ENCODE assay signal across 17 cellular contexts in genomic region chr17:38886643-38887010, GRCh38. TPM values are rescaled to one million over a fixed set of nuclear protein-coding genes. Genes with fewer than 3 reads are reported as not detected.
DNase-seq lines count a peak whose midpoint lies in the region; ATAC-seq and TF ChIP-seq lines count a peak whose summit lies in the region.
"Had no signal": no experiment of that assay in that cellular context is flagged by ENCODE, and none has a peak within 500 bp of the region (broad histone marks: within the 10 kb centered on the region; RNA-seq: fewer than 3 reads in every experiment).

No MANE protein-coding gene starts in this region.

- H3K4me2 ChIP-seq in BLaER1: peak overlapping the region; percentile 89

- H3K27ac ChIP-seq in BLaER1: no peak overlapping the region
- no peak overlapping the region for H3K27ac ChIP-seq in CD8-positive, alpha-beta memory T cell (ENCODE audit: low read depth, low read length)

- DNase-seq in CD8-positive, alpha-beta memory T cell: no peak
- DNase-seq in natural killer cell (no peak), RPMI8226 (no peak), GM10248 (ENCODE audit: extremely low spot score) (no peak), posterior vena cava (ENCODE audit: low spot score) (no peak)
- DNase-seq: activated B cell treated with CpG ODN at 0.5 μM for 24 hours; DND-41; gastrocnemius medialis; Kasumi-1; NCI-H1436 treated with DMSO at 0.1 percent for 48 hours; stimulated activated CD4-positive, alpha-beta T cell treated with anti-CD3 and anti-CD28 coated beads, Interleukin-12 subunit alpha, Interleukin-12 subunit beta, amount 100 ng/mL, for 4 hours had no signal

- H3K4me1 Mint-ChIP-seq in CD8-positive, alpha-beta memory T cell: peaks cover 86 to 96% (median 94%) of the 10 kb centered on the region in 3 donors
- H3K4me1 Mint-ChIP-seq in brain (peaks cover 63% of the 10 kb centered on the region), natural killer cell (peaks cover 88 to 89% of the 10 kb centered on the region in 2 donors)

- peak overlapping the region; percentile 83 to 100 (median 91) for H3K27ac Mint-ChIP-seq in CD8-positive, alpha-beta memory T cell
- H3K27ac Mint-ChIP-seq in brain (peak overlapping the region; percentile 62 to 98 (median 94)), natural killer cell (peak overlapping the region; percentile 91 to 93)

- H3K36me3 ChIP-seq in BLaER1: peaks cover 80% of the 10 kb centered on the region
- H3K36me3 ChIP-seq in CD8-positive, alpha-beta memory T cell (ENCODE audit: insufficient read depth, low read length): peaks cover 32% of the 10 kb centered on the region
- H3K36me3 ChIP-seq: BE2C had no signal

- no peak for TF ChIP-seq CTCF in brain (conservative IDR thresholded peaks at IDR 0.05)
- TF ChIP-seq CTCF in natural killer cell (IDR thresholded peaks at IDR 0.05): no peak
- TF ChIP-seq CTCF in GM10248 (IDR thresholded peaks at IDR 0.05; ENCODE audit: control extremely low read depth, extremely low read depth, low read depth, missing control alignments): no peak

- ATAC-seq in natural killer cell (peak in 1 of 3 donors; percentile 16), GM19023 (IDR thresholded peaks at IDR 0.05; ENCODE audit: unreplicated experiment) (no peak)
- ATAC-seq: gastrocnemius medialis had no signal

- no peak overlapping the region for H3K4me3 ChIP-seq in BLaER1
- H3K4me3 ChIP-seq in CD8-positive, alpha-beta memory T cell (ENCODE audit: low read length): no peak overlapping the region
- H3K4me3 ChIP-seq: gastrocnemius medialis, HAP-1 had no signal

- intact Hi-C loops in natural killer cell (cut with micrococcal nuclease) (no loop called here), posterior vena cava (cut with DNase I) (no loop called here)

- H3K4me3 Mint-ChIP-seq in CD8-positive, alpha-beta memory T cell: peak overlapping the region in 4 of 7 donors; percentile 16 to 80 (median 64)
- peak overlapping the region in 3 of 5 experiments; percentile 27 to 76 (median 73) for H3K4me3 Mint-ChIP-seq in brain
- H3K4me3 Mint-ChIP-seq in natural killer cell: peak overlapping the region; percentile 84
- H3K4me3 Mint-ChIP-seq: activated B cell treated with CpG ODN at 0.5 μM for 24 hours had no signal

- peaks cover 84% of the 10 kb centered on the region for H3K4me1 ChIP-seq in BLaER1
- peaks cover 97% of the 10 kb centered on the region for H3K4me1 ChIP-seq in CD8-positive, alpha-beta memory T cell (ENCODE audit: insufficient read depth, low read length)

- CTCF ChIA-PET in CD8-positive, alpha-beta memory T cell (lab: Charles Lee): interaction anchor here (1.1 to 2.6 kb wide), 3 partner anchors 13 to 288 kb away, joined by 3 to 7 read pairs (median 4); no protein-coding TSS in a partner anchor
- CTCF ChIA-PET in GM10248 (lab: Yijun Ruan, JAX): interaction anchor here (1.2 to 2.3 kb wide), 2 partner anchors 12 to 267 kb away, joined by 3 to 9 read pairs; no protein-coding TSS in a partner anchor

- no peaks in the 10 kb centered on the region for H3K9me3 Mint-ChIP-seq in CD8-positive, alpha-beta memory T cell
- H3K9me3 Mint-ChIP-seq in brain (no peaks in the 10 kb centered on the region), natural killer cell (no peaks in the 10 kb centered on the region)
- H3K9me3 Mint-ChIP-seq: activated B cell treated with CpG ODN at 0.5 μM for 24 hours had no signal

- no peaks in the 10 kb centered on the region for H3K27me3 Mint-ChIP-seq in CD8-positive, alpha-beta memory T cell
- no peaks in the 10 kb centered on the region for H3K27me3 Mint-ChIP-seq in brain
- no peaks in the 10 kb centered on the region for H3K27me3 Mint-ChIP-seq in natural killer cell (ENCODE audit: low read depth in 2 of 2)
- H3K27me3 Mint-ChIP-seq: activated B cell treated with CpG ODN at 0.5 μM for 24 hours had no signal

- peaks cover 0 to 83% (median 11%) of the 10 kb centered on the region in 3 donors for H3K36me3 Mint-ChIP-seq in CD8-positive, alpha-beta memory T cell
- peaks cover 42% of the 10 kb centered on the region for H3K36me3 Mint-ChIP-seq in brain
- peaks cover 2% of the 10 kb centered on the region for H3K36me3 Mint-ChIP-seq in natural killer cell

- no peaks in the 10 kb centered on the region for H3K9me3 ChIP-seq in BLaER1
- H3K9me3 ChIP-seq in CD8-positive, alpha-beta memory T cell (ENCODE audit: low read length): no peaks in the 10 kb centered on the region
- H3K9me3 ChIP-seq: BE2C, gastrocnemius medialis, HAP-1, thoracic aorta had no signal

- H3K27me3 ChIP-seq in BLaER1: no peaks in the 10 kb centered on the region
- no peaks in the 10 kb centered on the region for H3K27me3 ChIP-seq in CD8-positive, alpha-beta memory T cell (ENCODE audit: insufficient read depth, low read length, poor library complexity, severe bottlenecking)
- H3K27me3 ChIP-seq: BE2C, gastrocnemius medialis had no signal

- no peak overlapping the region for H3K9ac ChIP-seq in BLaER1

- POLR2A ChIA-PET in CD8-positive, alpha-beta memory T cell (lab: Charles Lee): interaction anchor here (0.5 to 1.1 kb wide), 3 partner anchors 11 to 33 kb away, joined by 3 to 6 read pairs (median 4); partner anchors contain the start of gene RPL23
- POLR2A ChIA-PET in GM10248 (lab: Yijun Ruan, JAX): no interaction called here

- H4K20me1 ChIP-seq in BLaER1: peaks cover 80% of the 10 kb centered on the region

RNA-seq across cellular contexts. Expression of gene LASP1, which starts 16.8 kb away (rescaled TPM):
- total RNA-seq in CD8-positive, alpha-beta memory T cell: 100 to 1,000 TPM; 128 to 135 TPM
- polyA plus RNA-seq in CD8-positive, alpha-beta memory T cell: 76.1 TPM
- polyA plus RNA-seq in brain (ENCODE audit: insufficient read depth, low read depth, low replicate concordance): 108 TPM
- total RNA-seq in natural killer cell: 100 to 1,000 TPM; 293 to 363 (median 340) TPM
- total RNA-seq in posterior vena cava: 100 to 1,000 TPM in 1 of 2 donors, 10 to 100 TPM in 1; 95.2 to 119 TPM

RNA-seq across cellular contexts. Expression of gene RPL23, which starts 33.1 kb away (rescaled TPM):
- total RNA-seq in CD8-positive, alpha-beta memory T cell: 1,000 to 10,000 TPM; 1,857 to 1,911 TPM
- polyA plus RNA-seq in CD8-positive, alpha-beta memory T cell: 1,010 TPM
- polyA plus RNA-seq in brain (ENCODE audit: insufficient read depth, low read depth, low replicate concordance): 2,078 TPM
- 100 to 1,000 TPM; 752 to 934 (median 923) TPM for total RNA-seq in natural killer cell
- total RNA-seq in posterior vena cava: 1,000 to 10,000 TPM; 1,179 to 1,230 TPM
